ENCODE assay signal across 20 cellular contexts in the genomic region with DNA sequence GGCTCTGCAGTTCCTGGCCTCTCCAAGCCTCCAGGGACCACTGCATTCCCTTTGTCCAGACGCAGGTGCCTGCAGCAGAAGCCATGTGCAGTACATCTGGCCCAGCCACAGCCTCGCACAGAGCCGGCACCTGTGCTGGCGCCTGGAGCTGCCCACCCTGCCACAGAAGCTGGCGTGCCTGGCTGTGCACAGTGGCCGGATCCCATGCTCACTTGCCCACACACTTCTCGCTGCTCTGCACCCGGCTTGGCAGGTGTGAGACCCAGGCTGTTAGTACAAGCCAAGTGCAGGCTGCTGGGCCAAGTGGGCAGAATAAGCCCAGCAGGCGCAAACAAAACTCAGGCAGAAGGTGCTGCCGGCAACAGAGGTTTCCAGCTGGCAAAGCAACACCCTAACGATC.
A peak's percentile ranks its signal among the peaks of the same experiment; 100 is the strongest.
DNase-seq lines count a peak whose midpoint lies in the region; TF ChIP-seq lines count a peak whose summit lies in the region.
"Had no signal": no experiment of that assay in that cellular context is flagged by ENCODE, and none has a peak within 500 bp of the region (broad histone marks: within the 10 kb centered on the region; RNA-seq: fewer than 3 reads in every experiment).

No MANE protein-coding gene starts in this region.

- H3K36me3 ChIP-seq in left ventricle myocardium inferior = no peaks in the 10 kb centered on the region
- H3K36me3 ChIP-seq: colonic mucosa had no signal

- H3K4me3 ChIP-seq in left ventricle myocardium inferior = peak overlapping the region; percentile 45
- H3K4me3 ChIP-seq in coronary artery = no peak overlapping the region
- H3K4me3 ChIP-seq: colonic mucosa had no signal

- intact Hi-C loops in left ventricle myocardium inferior (cut with micrococcal nuclease) = no loop called here

- peak overlapping the region; percentile 65 for H3K27ac ChIP-seq in left ventricle myocardium inferior (replicated peaks)
- no peak overlapping the region for H3K27ac ChIP-seq in coronary artery
- H3K27ac ChIP-seq: colonic mucosa, VCaP had no signal

- peaks cover 37% of the 10 kb centered on the region for H3K4me1 ChIP-seq in left ventricle myocardium inferior
- H3K4me1 ChIP-seq: colonic mucosa had no signal

- DNase-seq in DMS 273 (lab: John Stamatoyannopoulos, UW; ENCODE audit: unreplicated experiment) (peak; percentile 91), NCI-H2029 (lab: John Stamatoyannopoulos, UW) (peak; percentile 34), RPMI8226 (peak; percentile 60), left ventricle myocardium inferior (peak; percentile 49), SKM-1 treated with dmso at 0.1 percent for 144 hours (lab: John Stamatoyannopoulos, UW; ENCODE audit: unreplicated experiment) (no peak), coronary artery (ENCODE audit: low spot score) (no peak), Ammon's horn (ENCODE audit: low spot score) (no peak), activated gamma-delta T cell treated with Interleukin-2 at 50 U/mL for 16 hours (no peak)
- DNase-seq: activated CD4-positive, alpha-beta memory T cell treated with anti-CD3 and anti-CD28 coated beads, Interleukin-2, amount 10 ng/mL, durations not matched to agents 7 days and 5 days; activated T-cell treated with anti-CD3 and anti-CD28 coated beads, Interleukin-2, amount 50 U/mL, for 4 hours; CD4-positive, alpha-beta T cell; colonic mucosa; foreskin melanocyte; HCEC 1CT; IMR-90; midbrain; MM.1S; NCI-H2107; SIG-M5 had no signal

- H3K27me3 ChIP-seq in left ventricle myocardium inferior (ENCODE audit: low read depth) = no peaks in the 10 kb centered on the region
- H3K27me3 ChIP-seq: colonic mucosa had no signal

- H3K9me3 ChIP-seq in left ventricle myocardium inferior (replicated peaks) = no peaks in the 10 kb centered on the region
- H3K9me3 ChIP-seq: colonic mucosa had no signal

- TF ChIP-seq CTCF in left ventricle myocardium inferior (IDR thresholded peaks at IDR 0.05; ENCODE audit: borderline replicate concordance) (no peak), coronary artery (IDR thresholded peaks at IDR 0.05) (no peak)

Comparison
In these comparisons a context has a peak if more than half of its experiments do, and no peak if none do; other contexts are left out.
1. DNase-seq: peak in DMS 273 (single experiment), NCI-H2029 (single experiment), RPMI8226 (single experiment) and left ventricle myocardium inferior (single experiment); none in SKM-1 treated with dmso at 0.1 percent for 144 hours (single experiment), coronary artery (single experiment), Ammon's horn (single experiment) and activated gamma-delta T cell treated with Interleukin-2 at 50 U/mL for 16 hours (single experiment).